ENCODE assay signal across 32 cellular contexts in genomic region chr1:110097507-110098221, GRCh38. TPM values are rescaled to one million over a fixed set of nuclear protein-coding genes. Genes with fewer than 3 reads are reported as not detected.
"Had no signal": no experiment of that assay in that cellular context is flagged by ENCODE, and none has a peak within 500 bp of the region (broad histone marks: within the 10 kb centered on the region; RNA-seq: fewer than 3 reads in every experiment).

No MANE protein-coding gene starts in this region.

- DNase-seq: activated CD4-positive, alpha-beta memory T cell treated with anti-CD3 and anti-CD28 coated beads, Interleukin-2, amount 10 ng/mL, durations not matched to agents 7 days and 5 days; activated CD4-positive, alpha-beta T cell treated with anti-CD3 and anti-CD28 coated beads for 36 hours; activated CD4-positive, alpha-beta T cell treated with anti-CD3 and anti-CD28 coated beads, Interleukin-2, amount 10 ng/mL, durations not matched to agents 7 days and 5 days; activated CD4-positive, alpha-beta T cell treated with anti-CD3 and anti-CD28 coated beads, Interleukin-2, amount 50 U/mL, for 4 hours; activated CD4-positive, CD25-positive, alpha-beta regulatory T cell; activated CD4-positive, CD25-positive, alpha-beta regulatory T cell treated with anti-CD3 and anti-CD28 coated beads, Interleukin-2, amount 50 U/mL, for 72 hours; activated CD8-positive, alpha-beta memory T cell treated with anti-CD3 and anti-CD28 coated beads, Interleukin-2, amount 50 U/mL, for 48 hours; activated effector memory CD4-positive, alpha-beta T cell treated with Interleukin-2 at 50 U/mL for 16 hours; activated gamma-delta T cell treated with Interleukin-2 at 50 U/mL for 16 hours; activated naive CD4-positive, alpha-beta T cell treated with anti-CD3 and anti-CD28 coated beads, Interleukin-2, amount 50 U/mL, for 16 hours; activated naive CD4-positive, alpha-beta T cell treated with Interleukin-2 at 50 U/mL for 16 hours; activated T-cell treated with anti-CD3 and anti-CD28 coated beads for 4 hours; activated T-cell treated with anti-CD3 and anti-CD28 coated beads, Interleukin-2, amount 50 U/mL, for 24 hours; amygdala; aorta; body of pancreas; caudate nucleus; cortex of kidney; dermis blood vessel endothelial cell; effector CD4-positive, alpha-beta T cell; effector memory CD8-positive, alpha-beta T cell; erythroblast; foreskin keratinocyte; gastrocnemius medialis; glutamatergic neuron; heart left ventricle; T-helper 2 cell had no signal

- H3K27me3 ChIP-seq: body of pancreas, gastrocnemius medialis had no signal

- H3K36me3 ChIP-seq: esophagus muscularis mucosa, gastrocnemius medialis, heart left ventricle had no signal

- H3K4me1 ChIP-seq: body of pancreas, esophagus muscularis mucosa, foreskin keratinocyte, gastrocnemius medialis had no signal

- H3K9me3 ChIP-seq: body of pancreas, esophagus muscularis mucosa, gastrocnemius medialis, heart left ventricle had no signal

- FAIRE-seq: colon had no signal

- H3K27ac ChIP-seq: body of pancreas, esophagus muscularis mucosa, foreskin keratinocyte, gastrocnemius medialis, heart left ventricle had no signal

- ATAC-seq: activated CD4-positive, alpha-beta T cell treated with anti-CD3 and anti-CD28 coated beads for 36 hours; activated T-helper 17 cell treated with anti-CD3 and anti-CD28 coated beads, Interleukin-2, amount 50 U/mL, for 72 hours; body of pancreas; effector memory CD8-positive, alpha-beta T cell; gastrocnemius medialis; heart left ventricle had no signal

- H3K4me3 ChIP-seq: body of pancreas, esophagus muscularis mucosa, gastrocnemius medialis, heart left ventricle had no signal

RNA-seq across cellular contexts. Expression of gene UBL4B, which starts 14.6 kb away (rescaled TPM):
- total RNA-seq: activated CD4-positive, alpha-beta memory T cell treated with anti-CD3 and anti-CD28 coated beads, Interleukin-2, amount 10 ng/mL, durations not matched to agents 7 days and 5 days; activated CD4-positive, alpha-beta T cell treated with anti-CD3 and anti-CD28 coated beads for 36 hours; activated CD4-positive, alpha-beta T cell treated with anti-CD3 and anti-CD28 coated beads, Interleukin-2, amount 10 ng/mL, durations not matched to agents 7 days and 5 days; activated T-helper 17 cell treated with anti-CD3 and anti-CD28 coated beads, Interleukin-2, amount 50 U/mL, for 72 hours; aorta; body of pancreas; chondrocyte; dermis blood vessel endothelial cell; esophagus muscularis mucosa; foreskin keratinocyte; heart left ventricle; T-helper 1 cell treated with Interleukin-12 subunit alpha and Interleukin-12 subunit beta and Interleukin-4 antibody, amounts not matched to agents 30 ng/mL and 1 ng/mL, for 36 hours had no signal
- polyA plus RNA-seq: aorta, foreskin keratinocyte had no signal

RNA-seq across cellular contexts. Expression of gene ALX3, which starts 27.2 kb away (rescaled TPM):
- total RNA-seq: activated CD4-positive, alpha-beta memory T cell treated with anti-CD3 and anti-CD28 coated beads, Interleukin-2, amount 10 ng/mL, durations not matched to agents 7 days and 5 days; activated CD4-positive, alpha-beta T cell treated with anti-CD3 and anti-CD28 coated beads for 36 hours; activated CD4-positive, alpha-beta T cell treated with anti-CD3 and anti-CD28 coated beads, Interleukin-2, amount 10 ng/mL, durations not matched to agents 7 days and 5 days; activated T-helper 17 cell treated with anti-CD3 and anti-CD28 coated beads, Interleukin-2, amount 50 U/mL, for 72 hours; aorta; body of pancreas; chondrocyte; dermis blood vessel endothelial cell; esophagus muscularis mucosa; foreskin keratinocyte; gastrocnemius medialis; heart left ventricle; T-helper 1 cell treated with Interleukin-12 subunit alpha and Interleukin-12 subunit beta and Interleukin-4 antibody, amounts not matched to agents 30 ng/mL and 1 ng/mL, for 36 hours had no signal
- polyA plus RNA-seq: aorta, foreskin keratinocyte, heart left ventricle had no signal

RNA-seq across cellular contexts. Expression of gene SLC6A17, which starts 52.6 kb away (rescaled TPM):
- total RNA-seq: activated CD4-positive, alpha-beta memory T cell treated with anti-CD3 and anti-CD28 coated beads, Interleukin-2, amount 10 ng/mL, durations not matched to agents 7 days and 5 days; activated CD4-positive, alpha-beta T cell treated with anti-CD3 and anti-CD28 coated beads, Interleukin-2, amount 10 ng/mL, durations not matched to agents 7 days and 5 days; activated T-helper 17 cell treated with anti-CD3 and anti-CD28 coated beads, Interleukin-2, amount 50 U/mL, for 72 hours; T-helper 1 cell treated with Interleukin-12 subunit alpha and Interleukin-12 subunit beta and Interleukin-4 antibody, amounts not matched to agents 30 ng/mL and 1 ng/mL, for 36 hours had no signal
